14 cellular contexts compared by ENCODE assay signal in genomic region chr2:241775223-241776177, GRCh38. TPM values are rescaled to one million over a fixed set of nuclear protein-coding genes. Genes with fewer than 3 reads are reported as not detected.
DNase-seq lines count a peak whose midpoint lies in the region; ATAC-seq, FAIRE-seq and TF ChIP-seq lines count a peak whose summit lies in the region.
"Had no signal": no experiment of that assay in that cellular context is flagged by ENCODE, and none has a peak within 500 bp of the region (broad histone marks: within the 10 kb centered on the region; RNA-seq: fewer than 3 reads in every experiment).

No MANE protein-coding gene starts in this region.

- H3K4me2 ChIP-seq in HepG2 (ENCODE audit: low read depth, low read length), result peak overlapping the region; percentile 85

- H3K9me3 ChIP-seq in RWPE2 (ENCODE audit: severe bottlenecking), result no peaks in the 10 kb centered on the region
- 0 out of 2 replicates have a peak, but pooled peaks cover under 1% of the 10 kb centered on the region for H3K9me3 ChIP-seq in HepG2 (ENCODE audit: low read length)

- H3K36me3 Mint-ChIP-seq in activated naive CD4-positive, alpha-beta T cell treated with anti-CD3 and anti-CD28 coated beads, Interleukin-2, amount 50 U/mL, for 72 hours, result no peaks in the 10 kb centered on the region

- WGBS in HepG2 (ENCODE audit: low lambda C conversion rate), result 62% methylated on average over 28 of the region's 34 CpGs

- no peak overlapping the region for H3K27ac Mint-ChIP-seq in activated naive CD4-positive, alpha-beta T cell treated with anti-CD3 and anti-CD28 coated beads, Interleukin-2, amount 50 U/mL, for 72 hours

- CTCF ChIA-PET in HepG2 (lab: Yijun Ruan, JAX; ENCODE audit: low intra/inter-chr PET ratio, low total read pairs), result no interaction called here

- peak overlapping the region; percentile 92 for H3K9ac ChIP-seq in HepG2 (ENCODE audit: insufficient read depth, low read depth, low read length)

- in situ Hi-C loops in HepG2 (cut with HindIII; ENCODE audit: extremely low pct_ligation_motif_present, low pct_unique_long_range_greater_than_20kb), result no loop called here

- no peaks in the 10 kb centered on the region for H3K9me3 Mint-ChIP-seq in activated naive CD4-positive, alpha-beta T cell treated with anti-CD3 and anti-CD28 coated beads, Interleukin-2, amount 50 U/mL, for 72 hours

- intact Hi-C loops in Right ventricle myocardium inferior (cut with DNase I), result no loop called here
- intact Hi-C loops in cardiac septum (cut with DNase I), result no loop called here
- intact Hi-C loops in HepG2 (cut with micrococcal nuclease; ENCODE audit: unreplicated experiment), result no loop called here

- TF ChIP-seq POLR2A in HepG2 (IDR thresholded peaks at IDR 0.05; ENCODE audit: insufficient read depth in 1 of 2, low read depth in 2 of 2, low read length in 2 of 2), result no peak

- TF ChIP-seq CTCF in RWPE2 (IDR thresholded peaks at IDR 0.05; ENCODE audit: poor library complexity, severe bottlenecking) (no peak), HepG2 (CRISPR knock-in tag; IDR thresholded peaks at IDR 0.05) (0 out of 2 replicates have a peak, but pooled peaks have one; percentile 16)

- no peak overlapping the region for H3K27ac ChIP-seq in RWPE2 (ENCODE audit: poor library complexity, severe bottlenecking)
- peak overlapping the region; percentile 92 for H3K27ac ChIP-seq in HepG2 (ENCODE audit: extremely low read length, insufficient read depth, low read length)

- BruUV-seq in HepG2 (replicated peaks; lab: Mats Ljungman, UMichigan), result no TSS peak

- no peaks in the 10 kb centered on the region for H4K20me1 ChIP-seq in HepG2 (ENCODE audit: insufficient read depth, low read length)

- no peaks in the 10 kb centered on the region for H3K36me3 ChIP-seq in RWPE2 (ENCODE audit: low read depth)
- no peaks in the 10 kb centered on the region for H3K36me3 ChIP-seq in HepG2 (replicated peaks in 1 of 2; ENCODE audit: control insufficient read depth in 1 of 2, insufficient read depth in 2 of 2, low read length in 2 of 2)

- no peak for ATAC-seq in Right ventricle myocardium inferior
- no peak for ATAC-seq in RWPE2 (ENCODE audit: low read depth)
- ATAC-seq in HepG2, result peak; percentile 1
- no peak for ATAC-seq in activated naive CD4-positive, alpha-beta T cell treated with anti-CD3 and anti-CD28 coated beads, Interleukin-2, amount 50 U/mL, for 72 hours

- POLR2A ChIA-PET in HepG2 (lab: Yijun Ruan, JAX), result interaction anchor here (0.6 to 8.9 kb wide), 20 partner anchors 12 to 343 kb away, joined by 3 to 218 read pairs (median 6); partner anchors contain the start of genes D2HGDH, DTYMK, ING5 and NEU4

- H3K4me3 ChIP-seq in RWPE2 (ENCODE audit: severe bottlenecking), result no peak overlapping the region
- peak overlapping the region; percentile 49 to 82 (median 63) for H3K4me3 ChIP-seq in HepG2 (replicated peaks in 1 of 3; ENCODE audit: insufficient read depth in 1 of 3, low read depth in 2 of 3, low read length in 3 of 3)

- FAIRE-seq in HepG2 (lab: Jason Lieb, UNC), result no peak

- TF ChIP-seq RAD21 in HepG2 (CRISPR knock-in tag; IDR thresholded peaks at IDR 0.05), result no peak

- H3K27me3 ChIP-seq in RWPE2 (ENCODE audit: insufficient read depth, poor library complexity, severe bottlenecking), result no peaks in the 10 kb centered on the region
- H3K27me3 ChIP-seq in HepG2 (ENCODE audit: control insufficient read depth in 1 of 2, insufficient read depth in 2 of 2, low read length in 2 of 2), result no peaks in the 10 kb centered on the region; a peak in 1 of 5 replicates

- H2AFZ ChIP-seq in HepG2 (ENCODE audit: low read length), result no peak overlapping the region

- H3K79me2 ChIP-seq in HepG2 (ENCODE audit: insufficient read depth, low read length), result peaks cover 23% of the 10 kb centered on the region

- TF ChIP-seq EP300 in HepG2 (IDR thresholded peaks at IDR 0.05; ENCODE audit: low read depth in 2 of 2, low read length in 2 of 2), result 0 out of 4 replicates have a peak, but pooled peaks of 1 of the 2 experiments have one; percentile 7
- no peak for TF ChIP-seq EP300 in HepG2 (CRISPR knock-in tag; IDR thresholded peaks at IDR 0.05; ENCODE audit: borderline replicate concordance)

- DNase-seq in Right ventricle myocardium inferior (ENCODE audit: missing footprints) (peak; percentile 65), cardiac septum (ENCODE audit: low spot score) (no peak), RWPE2 (ENCODE audit: low spot score) (peak; percentile 58), HepG2 (ENCODE audit: low spot score) (peak; percentile 59), ureter (ENCODE audit: low spot score) (peak; percentile 40), foreskin melanocyte (no peak), NCI-H748 (lab: John Stamatoyannopoulos, UW; ENCODE audit: unreplicated experiment) (no peak)
- DNase-seq in activated naive CD4-positive, alpha-beta T cell treated with anti-CD3 and anti-CD28 coated beads, Interleukin-2, amount 50 U/mL, for 72 hours (ENCODE audit: low spot score in 2 of 2), result no peak
- DNase-seq: activated CD4-positive, alpha-beta T cell treated with anti-CD3 and anti-CD28 coated beads for 4 hours; AML-193; GF-D8; stimulated activated CD8-positive, alpha-beta memory T cell treated with anti-CD3 and anti-CD28 coated beads, Interleukin-4, amount 100 ng/mL, for 48 hours had no signal

- H3K4me1 ChIP-seq in RWPE2 (ENCODE audit: insufficient read depth, poor library complexity, severe bottlenecking), result peaks cover 5% of the 10 kb centered on the region
- H3K4me1 ChIP-seq in HepG2 (ENCODE audit: insufficient read depth, low read length), result peaks cover 68% of the 10 kb centered on the region

RNA-seq across cellular contexts. Expression of gene GAL3ST2, which starts 1.1 kb away (rescaled TPM):
- not detected for total RNA-seq in Right ventricle myocardium inferior
- total RNA-seq in cardiac septum, result not detected
- total RNA-seq in HepG2 (2016; rRNA removed; fragmentation: Illumina TruSeq; extraction: Trizol), result 0.20 and 0.72 TPM in 2 replicates
- 0.30 TPM in 1 of 2 replicates, not detected in the other for total RNA-seq in HepG2 (2016; cell fraction: cytosol; rRNA removed; fragmentation: Illumina TruSeq; extraction: Trizol; ENCODE audit: low read depth)
- total RNA-seq in HepG2 (2016; cell fraction: insoluble cytoplasmic fraction; rRNA removed; fragmentation: Illumina TruSeq; extraction: Trizol), result 0.32 and 0.36 TPM in 2 replicates
- total RNA-seq in HepG2 (2016; cell fraction: membrane; rRNA removed; fragmentation: Illumina TruSeq; extraction: Trizol), result 0.34 and 0.52 TPM in 2 replicates
- 0.72 and 0.75 TPM in 2 replicates for total RNA-seq in HepG2 (2016; cell fraction: nucleus; rRNA removed; fragmentation: Illumina TruSeq; extraction: Trizol)
- polyA plus RNA-seq in HepG2 (2011; rRNA removed), result 0.17 and 0.30 TPM in 2 replicates
- 0.14 and 0.27 TPM in 2 replicates for polyA plus RNA-seq in HepG2 (2011; cell fraction: cytosol; rRNA removed)
- polyA plus RNA-seq in HepG2 (2011; cell fraction: nucleus; rRNA removed), result 4.0 and 5.9 TPM in 2 replicates
- 0.87 and 1.1 TPM in 2 replicates for polyA plus RNA-seq in HepG2 (2012)
- polyA plus RNA-seq in HepG2 (2016; cell fraction: cytosol; fragmentation: Illumina TruSeq; extraction: Trizol; ENCODE audit: low read depth), result 0.07 TPM in 1 of 2 replicates, not detected in the other
- 0.29 and 0.79 TPM in 2 replicates for polyA plus RNA-seq in HepG2 (2016; cell fraction: insoluble cytoplasmic fraction; fragmentation: Illumina TruSeq; extraction: Trizol; ENCODE audit: low read depth)
- polyA plus RNA-seq in HepG2 (2016; cell fraction: membrane; fragmentation: Illumina TruSeq; extraction: Trizol; ENCODE audit: low read depth), result 0.31 and 0.40 TPM in 2 replicates
- polyA plus RNA-seq in HepG2 (2016; cell fraction: nucleus; fragmentation: Illumina TruSeq; extraction: Trizol; ENCODE audit: insufficient read depth, low read depth), result 2.5 and 3.4 TPM in 2 replicates
- 2.6 TPM in 1 of 2 replicates, not detected in the other for polyA minus RNA-seq in HepG2 (2011; rRNA and poly(A)+ RNA removed; ENCODE audit: low replicate concordance)
- 1.1 and 1.4 TPM in 2 replicates for polyA minus RNA-seq in HepG2 (2011; cell fraction: cytosol; rRNA and poly(A)+ RNA removed)
- 1.9 and 2.1 TPM in 2 replicates for polyA minus RNA-seq in HepG2 (2011; cell fraction: nucleus; rRNA and poly(A)+ RNA removed)
- total RNA-seq in ureter, result 0.47 TPM
- 1 to 10 TPM in 1 of 2 donors, under 1 TPM in 1; 0.16 to 1.1 TPM for total RNA-seq in activated naive CD4-positive, alpha-beta T cell treated with anti-CD3 and anti-CD28 coated beads, Interleukin-2, amount 50 U/mL, for 72 hours
- total RNA-seq: H4, LHCN-M2 had no signal

RNA-seq across cellular contexts. Expression of gene NEU4, which starts 33.5 kb away (rescaled TPM):
- 0.30 TPM for total RNA-seq in Right ventricle myocardium inferior
- total RNA-seq in cardiac septum, result not detected
- total RNA-seq in HepG2 (2016; rRNA removed; fragmentation: Illumina TruSeq; extraction: Trizol), result 104 and 107 TPM in 2 replicates
- 27.0 and 30.1 TPM in 2 replicates for total RNA-seq in HepG2 (2016; cell fraction: cytosol; rRNA removed; fragmentation: Illumina TruSeq; extraction: Trizol; ENCODE audit: low read depth)
- 108 and 118 TPM in 2 replicates for total RNA-seq in HepG2 (2016; cell fraction: insoluble cytoplasmic fraction; rRNA removed; fragmentation: Illumina TruSeq; extraction: Trizol)
- total RNA-seq in HepG2 (2016; cell fraction: membrane; rRNA removed; fragmentation: Illumina TruSeq; extraction: Trizol), result 67.8 and 70.6 TPM in 2 replicates
- 43.9 and 53.0 TPM in 2 replicates for total RNA-seq in HepG2 (2016; cell fraction: nucleus; rRNA removed; fragmentation: Illumina TruSeq; extraction: Trizol)
- 53.5 and 71.4 TPM in 2 replicates for polyA plus RNA-seq in HepG2 (2011; rRNA removed)
- polyA plus RNA-seq in HepG2 (2011; cell fraction: cytosol; rRNA removed), result 52.8 and 126 TPM in 2 replicates
- 167 and 187 TPM in 2 replicates for polyA plus RNA-seq in HepG2 (2011; cell fraction: nucleus; rRNA removed)
- polyA plus RNA-seq in HepG2 (2012), result 34.5 and 40.6 TPM in 2 replicates
- polyA plus RNA-seq in HepG2 (2016; cell fraction: cytosol; fragmentation: Illumina TruSeq; extraction: Trizol; ENCODE audit: low read depth), result 23.8 and 25.7 TPM in 2 replicates
- polyA plus RNA-seq in HepG2 (2016; cell fraction: insoluble cytoplasmic fraction; fragmentation: Illumina TruSeq; extraction: Trizol; ENCODE audit: low read depth), result 96.8 and 121 TPM in 2 replicates
- 48.5 and 51.3 TPM in 2 replicates for polyA plus RNA-seq in HepG2 (2016; cell fraction: membrane; fragmentation: Illumina TruSeq; extraction: Trizol; ENCODE audit: low read depth)
- 84.0 and 95.2 TPM in 2 replicates for polyA plus RNA-seq in HepG2 (2016; cell fraction: nucleus; fragmentation: Illumina TruSeq; extraction: Trizol; ENCODE audit: insufficient read depth, low read depth)
- 114 TPM in 1 of 2 replicates, not detected in the other for polyA minus RNA-seq in HepG2 (2011; rRNA and poly(A)+ RNA removed; ENCODE audit: low replicate concordance)
- 45.5 and 50.7 TPM in 2 replicates for polyA minus RNA-seq in HepG2 (2011; cell fraction: cytosol; rRNA and poly(A)+ RNA removed)
- polyA minus RNA-seq in HepG2 (2011; cell fraction: nucleus; rRNA and poly(A)+ RNA removed), result 32.4 and 35.0 TPM in 2 replicates
- 0.49 TPM for total RNA-seq in ureter
- total RNA-seq in activated naive CD4-positive, alpha-beta T cell treated with anti-CD3 and anti-CD28 coated beads, Interleukin-2, amount 50 U/mL, for 72 hours, result 1 to 10 TPM; 1.1 to 1.2 TPM
- total RNA-seq: H4, LHCN-M2 had no signal

RNA-seq across cellular contexts. Expression of gene D2HGDH, which starts 41.1 kb away (rescaled TPM):
- 19.6 TPM for total RNA-seq in Right ventricle myocardium inferior
- 15.7 TPM for total RNA-seq in cardiac septum
- 10.2 and 20.3 TPM in 2 replicates for total RNA-seq in HepG2 (2016; rRNA removed; fragmentation: Illumina TruSeq; extraction: Trizol)
- total RNA-seq in HepG2 (2016; cell fraction: cytosol; rRNA removed; fragmentation: Illumina TruSeq; extraction: Trizol; ENCODE audit: low read depth), result 5.4 and 6.4 TPM in 2 replicates
- 9.1 and 22.3 TPM in 2 replicates for total RNA-seq in HepG2 (2016; cell fraction: insoluble cytoplasmic fraction; rRNA removed; fragmentation: Illumina TruSeq; extraction: Trizol)
- 6.5 and 7.3 TPM in 2 replicates for total RNA-seq in HepG2 (2016; cell fraction: membrane; rRNA removed; fragmentation: Illumina TruSeq; extraction: Trizol)
- total RNA-seq in HepG2 (2016; cell fraction: nucleus; rRNA removed; fragmentation: Illumina TruSeq; extraction: Trizol), result 18.0 and 21.4 TPM in 2 replicates
- 19.2 and 20.5 TPM in 2 replicates for polyA plus RNA-seq in HepG2 (2011; rRNA removed)
- polyA plus RNA-seq in HepG2 (2011; cell fraction: cytosol; rRNA removed), result 6.4 and 12.2 TPM in 2 replicates
- polyA plus RNA-seq in HepG2 (2011; cell fraction: nucleus; rRNA removed), result 166 and 260 TPM in 2 replicates
- 16.1 and 26.4 TPM in 2 replicates for polyA plus RNA-seq in HepG2 (2012)
- polyA plus RNA-seq in HepG2 (2016; cell fraction: cytosol; fragmentation: Illumina TruSeq; extraction: Trizol; ENCODE audit: low read depth), result 1.4 and 1.5 TPM in 2 replicates
- polyA plus RNA-seq in HepG2 (2016; cell fraction: insoluble cytoplasmic fraction; fragmentation: Illumina TruSeq; extraction: Trizol; ENCODE audit: low read depth), result 7.6 and 10.2 TPM in 2 replicates
- polyA plus RNA-seq in HepG2 (2016; cell fraction: membrane; fragmentation: Illumina TruSeq; extraction: Trizol; ENCODE audit: low read depth), result 3.0 and 3.4 TPM in 2 replicates
- 52.5 and 55.5 TPM in 2 replicates for polyA plus RNA-seq in HepG2 (2016; cell fraction: nucleus; fragmentation: Illumina TruSeq; extraction: Trizol; ENCODE audit: insufficient read depth, low read depth)
- 12.2 and 16.0 TPM in 2 replicates for polyA minus RNA-seq in HepG2 (2011; rRNA and poly(A)+ RNA removed; ENCODE audit: low replicate concordance)
- 6.7 and 8.6 TPM in 2 replicates for polyA minus RNA-seq in HepG2 (2011; cell fraction: cytosol; rRNA and poly(A)+ RNA removed)
- polyA minus RNA-seq in HepG2 (2011; cell fraction: nucleus; rRNA and poly(A)+ RNA removed), result 21.5 and 26.5 TPM in 2 replicates
- 67.7 TPM for total RNA-seq in ureter
- 10 to 100 TPM; 22.1 to 38.2 TPM for total RNA-seq in activated naive CD4-positive, alpha-beta T cell treated with anti-CD3 and anti-CD28 coated beads, Interleukin-2, amount 50 U/mL, for 72 hours

Comparison
In these comparisons a context has a peak if more than half of its experiments do, and no peak if none do; other contexts are left out.
1. DNase-seq: peak in Right ventricle myocardium inferior (single experiment), RWPE2 (single experiment), HepG2 (single experiment) and ureter (single experiment); none in cardiac septum (single experiment), foreskin melanocyte (single experiment), activated naive CD4-positive, alpha-beta T cell treated with anti-CD3 and anti-CD28 coated beads, Interleukin-2, amount 50 U/mL, for 72 hours (0 of 2) and NCI-H748 (single experiment).
2. RNA of gene NEU4, which starts 33.5 kb away (total RNA-seq): 27.0 to 118 TPM in HepG2; 1.1 to 1.2 TPM in activated naive CD4-positive, alpha-beta T cell treated with anti-CD3 and anti-CD28 coated beads, Interleukin-2, amount 50 U/mL, for 72 hours, 0.49 TPM in ureter (single experiment), 0.30 TPM in Right ventricle myocardium inferior (single experiment) and not detected in cardiac septum (single experiment); every median in the first group is over 10 times any median in the second.